Comparison of ENCODE assay signal across 10 cellular contexts in the genomic region with DNA sequence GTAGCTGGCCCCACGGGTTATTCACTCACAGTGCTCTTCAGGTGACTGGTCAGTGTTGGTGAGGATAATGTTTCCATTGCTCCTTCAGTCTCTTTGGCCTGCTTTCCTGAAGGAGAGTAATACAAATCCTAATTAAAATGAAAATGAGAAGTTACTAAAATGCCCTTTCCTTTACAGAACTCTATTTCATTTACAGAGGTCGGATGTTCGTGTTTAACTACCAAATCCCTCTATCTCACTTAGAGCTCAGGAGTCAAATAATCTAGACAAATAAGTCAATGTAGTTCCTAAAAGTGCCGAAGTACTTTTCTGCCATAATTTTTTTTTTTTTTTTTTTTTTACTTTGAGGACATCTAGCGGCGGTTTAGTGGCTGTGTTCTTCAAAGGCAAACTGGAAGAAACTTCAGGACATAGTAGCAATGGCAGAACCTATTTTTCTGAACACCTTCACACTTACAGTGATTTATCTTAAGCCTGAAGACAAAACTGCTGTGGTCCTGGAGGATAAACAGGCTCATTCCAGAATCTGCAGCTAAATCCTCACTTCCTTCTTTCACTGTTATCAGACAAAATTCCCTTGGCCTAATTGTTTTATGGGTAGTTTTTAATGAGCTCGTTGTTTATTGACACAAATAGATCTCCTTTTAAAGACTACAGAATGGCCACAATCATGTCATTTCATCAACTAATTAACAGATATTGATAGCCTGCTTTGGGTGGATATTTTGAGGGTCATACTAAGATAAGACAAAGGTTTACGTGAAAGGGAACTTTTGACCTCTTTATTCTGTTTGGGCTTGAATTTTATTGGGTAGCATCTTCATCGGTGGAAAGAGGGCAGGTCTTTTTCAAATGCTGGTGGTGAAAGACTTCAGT.
DNase-seq lines count a peak whose midpoint lies in the region; ATAC-seq and TF ChIP-seq lines count a peak whose summit lies in the region.
"Had no signal": no experiment of that assay in that cellular context is flagged by ENCODE, and none has a peak within 500 bp of the region (broad histone marks: within the 10 kb centered on the region; RNA-seq: fewer than 3 reads in every experiment).

No MANE protein-coding gene starts in this region.

- H3K4me1 ChIP-seq in PC-3 (ENCODE audit: insufficient read depth, low read length), result peaks cover 47% of the 10 kb centered on the region
- peaks cover 0 to 8% (median 0%) of the 10 kb centered on the region in 4 donors for H3K4me1 ChIP-seq in esophagus muscularis mucosa
- no peaks in the 10 kb centered on the region for H3K4me1 ChIP-seq in vagina

- BruUV-seq in PC-3 (replicated peaks; lab: Mats Ljungman, UMichigan), result no TSS peak

- no peaks in the 10 kb centered on the region for H3K79me2 ChIP-seq in PC-3 (ENCODE audit: low read length)

- ATAC-seq in PC-3, result peak; percentile 42

- H3K4me1 Mint-ChIP-seq in activated CD4-positive, alpha-beta T cell treated with anti-CD3 and anti-CD28 coated beads, Interleukin-2, amount 10 ng/mL, durations not matched to agents 7 days and 5 days, result peaks cover 25% of the 10 kb centered on the region

- no peak for TF ChIP-seq EP300 in esophagus muscularis mucosa (IDR thresholded peaks at IDR 0.05)

- peak overlapping the region; percentile 43; the same call in 1 of the 2 replicates for H2AFZ ChIP-seq in PC-3 (ENCODE audit: low read length)

- H3K27me3 ChIP-seq in PC-3 (ENCODE audit: low read length) (no peaks in the 10 kb centered on the region), esophagus muscularis mucosa (no peaks in the 10 kb centered on the region), vagina (no peaks in the 10 kb centered on the region)

- H3F3A ChIP-seq in PC-3 (ENCODE audit: low read length, unreplicated experiment), result no peaks in the 10 kb centered on the region

- H3K27ac ChIP-seq in 22Rv1 (no peak overlapping the region), PC-3 (ENCODE audit: low read length) (peak overlapping the region; percentile 89), esophagus muscularis mucosa (replicated peaks in 1 of 4) (no peak overlapping the region), vagina (no peak overlapping the region)

- intact Hi-C loops in PC-3 (cut with micrococcal nuclease) (loop anchor here (1.0 to 2.0 kb wide), 6 partner anchors 28 to 230 kb away; partner anchors contain the start of gene CDKN2B), esophagus muscularis mucosa (cut with DNase I) (loop anchor here (5.0 to 10.0 kb wide), 2 partner anchors 234 to 427 kb away; partner anchors contain the start of gene CDKN2B), vagina (cut with DNase I) (no loop called here)

- DNase-seq in PC-3, result peak; percentile 51
- DNase-seq in esophagus muscularis mucosa (ENCODE audit: extremely low spot score), result no peak
- no peak for DNase-seq in retinal pigment epithelial cell (ENCODE audit: low read depth)
- DNase-seq in activated T-cell treated with anti-CD3 and anti-CD28 coated beads for 4 hours, result no peak
- no peak for DNase-seq in vagina (ENCODE audit: extremely low spot score in 2 of 2)
- no peak for DNase-seq in activated CD4-positive, alpha-beta T cell treated with anti-CD3 and anti-CD28 coated beads, Interleukin-2, amount 10 ng/mL, durations not matched to agents 7 days and 5 days

- H3K27me3 Mint-ChIP-seq in activated CD4-positive, alpha-beta T cell treated with anti-CD3 and anti-CD28 coated beads, Interleukin-2, amount 10 ng/mL, durations not matched to agents 7 days and 5 days, result peaks cover 34% of the 10 kb centered on the region

- H3K4me3 Mint-ChIP-seq in activated CD4-positive, alpha-beta T cell treated with anti-CD3 and anti-CD28 coated beads, Interleukin-2, amount 10 ng/mL, durations not matched to agents 7 days and 5 days, result no peak overlapping the region
- H3K4me3 Mint-ChIP-seq: dendritic cell treated with granulocyte-macrophage colony-stimulating factor and Interleukin-4, amounts not matched to agents 40 ng/mL and 50 ng/mL, for 4 days; stimulated activated naive CD8-positive, alpha-beta T cell treated with anti-CD3 and anti-CD28 coated beads, Interleukin-15, Interleukin-2, amounts not matched to agents 100 ng/mL and 50 ng/mL, for 24 hours had no signal

- H3K4me2 ChIP-seq in PC-3 (ENCODE audit: low read length), result peak overlapping the region; percentile 82

- CTCF ChIA-PET in PC-3 (lab: Charles Lee), result interaction anchor here (0.6 to 1.8 kb wide), 7 partner anchors 80 to 232 kb away, joined by 3 to 12 read pairs (median 7); partner anchors contain the start of gene CDKN2B
- CTCF ChIA-PET in activated CD4-positive, alpha-beta T cell treated with anti-CD3 and anti-CD28 coated beads, Interleukin-2, amount 10 ng/mL, durations not matched to agents 7 days and 5 days (lab: Charles Lee), result interaction anchor here (0.7 kb wide), 2 partner anchors 425 to 484 kb away, joined by 3 to 4 read pairs; no protein-coding TSS in a partner anchor

- no peaks in the 10 kb centered on the region for H3K36me3 ChIP-seq in PC-3 (ENCODE audit: low read depth, low read length)
- H3K36me3 ChIP-seq in esophagus muscularis mucosa, result no peaks in the 10 kb centered on the region
- H3K36me3 ChIP-seq in vagina, result no peaks in the 10 kb centered on the region

- TF ChIP-seq POLR2A in esophagus muscularis mucosa (IDR thresholded peaks at IDR 0.05; ENCODE audit: low read depth) (no peak), vagina (IDR thresholded peaks at IDR 0.05) (no peak)

- TF ChIP-seq CTCF in 22Rv1 (IDR thresholded peaks at IDR 0.05) (peak; percentile 74), GM12873 (IDR thresholded peaks at IDR 0.05; ENCODE audit: insufficient read depth, low read depth, low read length, missing control alignments) (peak; percentile 49), PC-3 (conservative IDR thresholded peaks at IDR 0.05; ENCODE audit: low read depth, low read length) (peak; percentile 57), esophagus muscularis mucosa (IDR thresholded peaks at IDR 0.05) (peak; percentile 23 to 51 (median 36)), retinal pigment epithelial cell (conservative IDR thresholded peaks at IDR 0.05; ENCODE audit: low read depth, low read length) (peak; percentile 58), vagina (IDR thresholded peaks at IDR 0.05) (peak in 1 of 3 experiments; percentile 19)

- POLR2A ChIA-PET in PC-3 (lab: Charles Lee; ENCODE audit: unreplicated experiment), result interaction anchor here (0.5 to 1.4 kb wide), 6 partner anchors 75 to 690 kb away, joined by 3 to 9 read pairs (median 4); partner anchors contain the start of gene CDKN2B
- POLR2A ChIA-PET in activated CD4-positive, alpha-beta T cell treated with anti-CD3 and anti-CD28 coated beads, Interleukin-2, amount 10 ng/mL, durations not matched to agents 7 days and 5 days (lab: Charles Lee), result no interaction called here

- H3K9me3 Mint-ChIP-seq in activated CD4-positive, alpha-beta T cell treated with anti-CD3 and anti-CD28 coated beads, Interleukin-2, amount 10 ng/mL, durations not matched to agents 7 days and 5 days, result no peaks in the 10 kb centered on the region
- H3K9me3 Mint-ChIP-seq: dendritic cell treated with granulocyte-macrophage colony-stimulating factor and Interleukin-4, amounts not matched to agents 40 ng/mL and 50 ng/mL, for 4 days; stimulated activated naive CD8-positive, alpha-beta T cell treated with anti-CD3 and anti-CD28 coated beads, Interleukin-15, Interleukin-2, amounts not matched to agents 100 ng/mL and 50 ng/mL, for 24 hours had no signal

- H4K20me1 ChIP-seq in PC-3 (ENCODE audit: low read length), result no peaks in the 10 kb centered on the region

- no peaks in the 10 kb centered on the region for H3K9me2 ChIP-seq in PC-3 (replicated peaks; ENCODE audit: low read length)

- WGBS in esophagus muscularis mucosa, result 36% methylated on average over 9 of the region's 9 CpGs

- H3K9me3 ChIP-seq in PC-3 (ENCODE audit: low read length) (no peaks in the 10 kb centered on the region), esophagus muscularis mucosa (no peaks in the 10 kb centered on the region), vagina (no peaks in the 10 kb centered on the region)

- peak overlapping the region; percentile 79 for H3K9ac ChIP-seq in PC-3 (ENCODE audit: low read length)

- H3K36me3 Mint-ChIP-seq in activated CD4-positive, alpha-beta T cell treated with anti-CD3 and anti-CD28 coated beads, Interleukin-2, amount 10 ng/mL, durations not matched to agents 7 days and 5 days (ENCODE audit: low read depth), result no peaks in the 10 kb centered on the region

- H3K4me3 ChIP-seq in PC-3 (ENCODE audit: low read length), result peak overlapping the region; percentile 53; the same call in 1 of the 2 replicates
- no peak overlapping the region for H3K4me3 ChIP-seq in esophagus muscularis mucosa
- H3K4me3 ChIP-seq in retinal pigment epithelial cell (ENCODE audit: low read length), result peak overlapping the region; percentile 6
- H3K4me3 ChIP-seq in vagina, result no peak overlapping the region

- no peak overlapping the region for H3K27ac Mint-ChIP-seq in activated CD4-positive, alpha-beta T cell treated with anti-CD3 and anti-CD28 coated beads, Interleukin-2, amount 10 ng/mL, durations not matched to agents 7 days and 5 days
- H3K27ac Mint-ChIP-seq: dendritic cell treated with granulocyte-macrophage colony-stimulating factor and Interleukin-4, amounts not matched to agents 40 ng/mL and 50 ng/mL, for 4 days; stimulated activated naive CD8-positive, alpha-beta T cell treated with anti-CD3 and anti-CD28 coated beads, Interleukin-15, Interleukin-2, amounts not matched to agents 100 ng/mL and 50 ng/mL, for 24 hours had no signal

Comparison
In these comparisons a context has a peak if more than half of its experiments do, and no peak if none do; other contexts are left out.
1. H3K4me3 ChIP-seq: peak in PC-3 (single experiment) and retinal pigment epithelial cell (single experiment); none in esophagus muscularis mucosa (0 of 4) and vagina (0 of 2).